17 cellular contexts compared by ENCODE assay signal in the genomic region with DNA sequence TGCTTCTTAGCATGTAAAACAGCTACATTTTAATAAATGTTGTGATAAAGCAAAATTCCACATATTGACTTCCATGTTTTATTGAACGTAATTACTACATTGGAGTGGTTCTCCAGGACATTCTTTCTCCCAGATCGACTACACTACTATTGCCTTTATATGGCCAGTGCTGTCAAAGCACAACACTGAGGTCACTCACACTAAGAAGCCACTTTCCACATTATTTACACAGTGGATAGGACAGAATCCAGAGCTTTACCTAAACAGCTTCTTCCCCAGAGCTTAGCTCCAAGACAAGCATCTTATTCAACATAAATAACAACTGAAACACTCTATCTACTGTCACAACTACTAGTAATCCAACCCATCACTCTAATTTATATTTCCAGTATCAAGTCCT.
DNase-seq lines count a peak whose midpoint lies in the region; ATAC-seq and TF ChIP-seq lines count a peak whose summit lies in the region.
"Had no signal": no experiment of that assay in that cellular context is flagged by ENCODE, and none has a peak within 500 bp of the region (broad histone marks: within the 10 kb centered on the region; RNA-seq: fewer than 3 reads in every experiment).

No MANE protein-coding gene starts in this region.

- H4K91ac ChIP-seq in IMR-90 (ENCODE audit: insufficient read depth, low read depth, low read length) = no peak overlapping the region

- H2BK120ac ChIP-seq in IMR-90 (ENCODE audit: low read depth, low read length) = no peak overlapping the region

- CTCF ChIA-PET in IMR-90 (lab: Yijun Ruan, JAX) (interaction anchor here (0.6 kb wide), 1 partner anchor 358 kb away, joined by 4 read pairs; no protein-coding TSS in a partner anchor), HEK293T (lab: Yijun Ruan, JAX) (no interaction called here)

- no peaks in the 10 kb centered on the region for H4K20me1 ChIP-seq in IMR-90 (ENCODE audit: insufficient read depth, low read length)

- H3K9me3 Mint-ChIP-seq in chondrocyte (ENCODE audit: low read depth) = peaks cover 12% of the 10 kb centered on the region
- H3K9me3 Mint-ChIP-seq in osteocyte (ENCODE audit: unreplicated experiment) = peaks cover 9% of the 10 kb centered on the region
- H3K9me3 Mint-ChIP-seq in activated T-helper 2 cell treated with anti-CD3 and anti-CD28 coated beads, Interferon-gamma antibody, Interleukin-2, Interleukin-4, amounts not matched to agents 10 μg/mL and 5 μg/mL and 100 μg/mL, durations not matched to agents 14 hours and 24 hours and 36 hours = no peaks in the 10 kb centered on the region
- H3K9me3 Mint-ChIP-seq: CD4-positive, alpha-beta memory T cell; GM23338; H9; HFFc6 had no signal

- 0 out of 3 replicates have a peak overlapping the region, but pooled peaks have one; percentile 77 for H2BK15ac ChIP-seq in IMR-90 (ENCODE audit: low read depth, low read length)

- BruUV-seq in IMR-90 (replicated peaks; lab: Mats Ljungman, UMichigan) = no TSS peak

- DNase-seq in IMR-90 = no peak
- no peak for DNase-seq in chondrocyte (ENCODE audit: low spot score)
- DNase-seq in osteocyte (ENCODE audit: extremely low spot score, unreplicated experiment) = no peak
- no peak for DNase-seq in GM13977 (ENCODE audit: low spot score)
- DNase-seq in activated T-helper 2 cell treated with anti-CD3 and anti-CD28 coated beads, Interferon-gamma antibody, Interleukin-2, Interleukin-4, amounts not matched to agents 10 μg/mL and 5 μg/mL and 100 μg/mL, durations not matched to agents 14 hours and 24 hours and 36 hours (ENCODE audit: low spot score) = no peak
- DNase-seq in NOMO-1 treated with DMSO at 0.1 percent for 48 hours (lab: John Stamatoyannopoulos, UW; ENCODE audit: unreplicated experiment) = no peak
- no peak for DNase-seq in HEK293T (ENCODE audit: extremely low spot score)
- DNase-seq: C1 segment of cervical spinal cord; CD4-positive, alpha-beta memory T cell; COR-L47; DMS153; DND-41; H9; HFFc6 had no signal

- no peak overlapping the region for H2BK20ac ChIP-seq in IMR-90 (ENCODE audit: low read depth, low read length)

- peak overlapping the region; percentile 18 for H2BK5ac ChIP-seq in IMR-90 (ENCODE audit: low read depth, low read length, poor library complexity, severe bottlenecking)

- H3K79me1 ChIP-seq in IMR-90 (ENCODE audit: low read depth in 1 of 2, low read length in 2 of 2) = no peaks in the 10 kb centered on the region

- no peak overlapping the region for H4K8ac ChIP-seq in IMR-90 (ENCODE audit: low read depth in 2 of 2, low read length in 2 of 2)

- peaks cover 2% of the 10 kb centered on the region; the same call in 1 of the 2 replicates for H3K4me1 ChIP-seq in IMR-90 (ENCODE audit: control insufficient read depth, insufficient read depth, low read length)

- in situ Hi-C loops in IMR-90 (cut with MboI; ENCODE audit: low sequenced_read_pairs) = no loop called here
- in situ Hi-C loops in GM13977 (cut with MboI; ENCODE audit: low pct_unique_long_range_greater_than_20kb, low sequenced_read_pairs, unreplicated experiment) = no loop called here

- H3K27me3 Mint-ChIP-seq in chondrocyte (ENCODE audit: low read depth) (no peaks in the 10 kb centered on the region), osteocyte (ENCODE audit: unreplicated experiment) (no peaks in the 10 kb centered on the region)
- no peaks in the 10 kb centered on the region for H3K27me3 Mint-ChIP-seq in activated T-helper 2 cell treated with anti-CD3 and anti-CD28 coated beads, Interferon-gamma antibody, Interleukin-2, Interleukin-4, amounts not matched to agents 10 μg/mL and 5 μg/mL and 100 μg/mL, durations not matched to agents 14 hours and 24 hours and 36 hours (ENCODE audit: low read depth)

- 0 out of 2 replicates have a peak, but pooled peaks cover 4% of the 10 kb centered on the region for H3K9me3 ChIP-seq in IMR-90 (ENCODE audit: control insufficient read depth, insufficient read depth, low read length)

- H3K18ac ChIP-seq in IMR-90 (ENCODE audit: low read depth, low read length) = peak overlapping the region; percentile 25; the same call in 1 of the 2 replicates

- H3K4me1 Mint-ChIP-seq in chondrocyte (ENCODE audit: low read depth) = peaks cover 35% of the 10 kb centered on the region
- H3K4me1 Mint-ChIP-seq in osteocyte (ENCODE audit: unreplicated experiment) = peaks cover 24% of the 10 kb centered on the region
- H3K4me1 Mint-ChIP-seq in activated T-helper 2 cell treated with anti-CD3 and anti-CD28 coated beads, Interferon-gamma antibody, Interleukin-2, Interleukin-4, amounts not matched to agents 10 μg/mL and 5 μg/mL and 100 μg/mL, durations not matched to agents 14 hours and 24 hours and 36 hours (ENCODE audit: low read depth) = peaks cover 3% of the 10 kb centered on the region
- H3K4me1 Mint-ChIP-seq: CD4-positive, alpha-beta memory T cell; GM23338; H9 had no signal

- no peak overlapping the region for H3K27ac ChIP-seq in IMR-90 (ENCODE audit: insufficient read depth, low read length)

- H3K4ac ChIP-seq in IMR-90 (ENCODE audit: low read depth, low read length) = no peak overlapping the region

- H3K9ac ChIP-seq in IMR-90 (ENCODE audit: low read depth, low read length) = no peak overlapping the region

- no peak overlapping the region for H3K23ac ChIP-seq in IMR-90 (ENCODE audit: low read depth, low read length)

- no peak overlapping the region for H3K4me2 ChIP-seq in IMR-90 (ENCODE audit: low read depth, low read length)
- H3K4me2 ChIP-seq: GM23338 had no signal

- H2AK9ac ChIP-seq in IMR-90 (replicated peaks; ENCODE audit: low read depth, low read length, poor library complexity) = no peak overlapping the region

- no peak overlapping the region for H3K56ac ChIP-seq in IMR-90 (ENCODE audit: extremely low read depth, insufficient read depth, low read length)

- intact Hi-C loops in IMR-90 (cut with micrococcal nuclease) = no loop called here
- intact Hi-C loops in activated T-helper 2 cell treated with anti-CD3 and anti-CD28 coated beads, Interferon-gamma antibody, Interleukin-2, Interleukin-4, amounts not matched to agents 10 μg/mL and 5 μg/mL and 100 μg/mL, durations not matched to agents 14 hours and 24 hours and 36 hours (cut with micrococcal nuclease) = no loop called here

- no CpG with 5 or more reads among the region's 2 CpGs for WGBS in IMR-90 (ENCODE audit: extremely low coverage in 2 of 2, insufficient read length in 1 of 2), 2 experiments

- peak overlapping the region; percentile 29; the same call in 1 of the 2 replicates for H3K14ac ChIP-seq in IMR-90 (replicated peaks; ENCODE audit: low read depth, low read length)

- H3K9me1 ChIP-seq in IMR-90 (ENCODE audit: insufficient read depth, low read length) = peaks cover 3% of the 10 kb centered on the region

- no peak overlapping the region for H2AK5ac ChIP-seq in IMR-90 (ENCODE audit: low read depth, low read length)

- POLR2A ChIA-PET in IMR-90 (lab: Charles Lee; ENCODE audit: unreplicated experiment) (no interaction called here), HEK293T (lab: Yijun Ruan, JAX) (no interaction called here)

- no peaks in the 10 kb centered on the region for H3K36me3 ChIP-seq in IMR-90 (ENCODE audit: control insufficient read depth, insufficient read depth, low read length)

- dilution Hi-C loops in IMR-90 (cut with HindIII; ENCODE audit: low sequenced_read_pairs, unreplicated experiment) = no loop called here

- TF ChIP-seq CTCF in IMR-90 (conservative IDR thresholded peaks at IDR 0.05; ENCODE audit: low read depth, low read length) (no peak), chondrocyte (IDR thresholded peaks at IDR 0.05) (no peak), osteocyte (IDR thresholded peaks at IDR 0.05) (no peak), GM13977 (IDR thresholded peaks at IDR 0.05; ENCODE audit: extremely low read depth, insufficient read depth, missing control alignments) (no peak)

- H3K4me3 Mint-ChIP-seq in chondrocyte (ENCODE audit: unreplicated experiment) = no peak overlapping the region
- H3K4me3 Mint-ChIP-seq in osteocyte (ENCODE audit: unreplicated experiment) = no peak overlapping the region
- H3K4me3 Mint-ChIP-seq in activated T-helper 2 cell treated with anti-CD3 and anti-CD28 coated beads, Interferon-gamma antibody, Interleukin-2, Interleukin-4, amounts not matched to agents 10 μg/mL and 5 μg/mL and 100 μg/mL, durations not matched to agents 14 hours and 24 hours and 36 hours (ENCODE audit: low read depth) = no peak overlapping the region
- H3K4me3 Mint-ChIP-seq: CD4-positive, alpha-beta memory T cell; GM23338; H9; HFFc6 had no signal

- no peaks in the 10 kb centered on the region for H3K27me3 ChIP-seq in IMR-90 (ENCODE audit: control insufficient read depth, insufficient read depth, low read length)

- no peak overlapping the region for H4K5ac ChIP-seq in IMR-90 (ENCODE audit: low read depth, low read length)

- no peak for TF ChIP-seq POLR2A in IMR-90 (IDR thresholded peaks at IDR 0.05; ENCODE audit: low read depth, low read length)

- no peak overlapping the region for H2AFZ ChIP-seq in IMR-90 (replicated peaks; ENCODE audit: low read length, poor library complexity)
- H2AFZ ChIP-seq: GM23338 had no signal

- no peak overlapping the region for H3K4me3 ChIP-seq in IMR-90 (ENCODE audit: insufficient read depth, low read depth, low read length)
- H3K4me3 ChIP-seq: GM23338 had no signal

- no peak for TF ChIP-seq RAD21 in IMR-90 (IDR thresholded peaks at IDR 0.05; ENCODE audit: low read length)

- peaks cover 2% of the 10 kb centered on the region for H3K36me3 Mint-ChIP-seq in chondrocyte (ENCODE audit: low read depth)
- peaks cover 7% of the 10 kb centered on the region for H3K36me3 Mint-ChIP-seq in osteocyte (ENCODE audit: unreplicated experiment)
- H3K36me3 Mint-ChIP-seq in activated T-helper 2 cell treated with anti-CD3 and anti-CD28 coated beads, Interferon-gamma antibody, Interleukin-2, Interleukin-4, amounts not matched to agents 10 μg/mL and 5 μg/mL and 100 μg/mL, durations not matched to agents 14 hours and 24 hours and 36 hours (ENCODE audit: low read depth) = no peaks in the 10 kb centered on the region
- H3K36me3 Mint-ChIP-seq: CD4-positive, alpha-beta memory T cell had no signal

- no peak for ATAC-seq in IMR-90 (ENCODE audit: low read depth)
- peak; percentile 42; the same call in 1 of the 3 replicates for ATAC-seq in SK-N-SH treated with all-trans-retinoic acid at 6 μM for 48 hours
- ATAC-seq: GM23338, HCT116 had no signal

- H3K27ac Mint-ChIP-seq in chondrocyte (ENCODE audit: unreplicated experiment) = peak overlapping the region; percentile 24
- peak overlapping the region; percentile 80 for H3K27ac Mint-ChIP-seq in osteocyte (ENCODE audit: unreplicated experiment)
- H3K27ac Mint-ChIP-seq in activated T-helper 2 cell treated with anti-CD3 and anti-CD28 coated beads, Interferon-gamma antibody, Interleukin-2, Interleukin-4, amounts not matched to agents 10 μg/mL and 5 μg/mL and 100 μg/mL, durations not matched to agents 14 hours and 24 hours and 36 hours = no peak overlapping the region
- H3K27ac Mint-ChIP-seq: CD4-positive, alpha-beta memory T cell; GM23338; H9; HFFc6 had no signal

TF ChIP-seq in IMR-90, 13 proteins besides CTCF, POLR2A, EP300 and RAD21 (continues in another document):
- no peak for TF ChIP-seq NFE2L2 (IDR thresholded peaks at IDR 0.05; ENCODE audit: low read depth, low read length)

TF ChIP-seq in SK-N-SH treated with all-trans-retinoic acid at 6 μM for 48 hours, 23 proteins besides CTCF, POLR2A, EP300 and RAD21 (continues in another document):
- TF ChIP-seq OSR1 (CRISPR knock-in tag; IDR thresholded peaks at IDR 0.05) (no peak), TCF4 (CRISPR knock-in tag; IDR thresholded peaks at IDR 0.05; ENCODE audit: borderline replicate concordance) (no peak)
